In the genomic region with DNA sequence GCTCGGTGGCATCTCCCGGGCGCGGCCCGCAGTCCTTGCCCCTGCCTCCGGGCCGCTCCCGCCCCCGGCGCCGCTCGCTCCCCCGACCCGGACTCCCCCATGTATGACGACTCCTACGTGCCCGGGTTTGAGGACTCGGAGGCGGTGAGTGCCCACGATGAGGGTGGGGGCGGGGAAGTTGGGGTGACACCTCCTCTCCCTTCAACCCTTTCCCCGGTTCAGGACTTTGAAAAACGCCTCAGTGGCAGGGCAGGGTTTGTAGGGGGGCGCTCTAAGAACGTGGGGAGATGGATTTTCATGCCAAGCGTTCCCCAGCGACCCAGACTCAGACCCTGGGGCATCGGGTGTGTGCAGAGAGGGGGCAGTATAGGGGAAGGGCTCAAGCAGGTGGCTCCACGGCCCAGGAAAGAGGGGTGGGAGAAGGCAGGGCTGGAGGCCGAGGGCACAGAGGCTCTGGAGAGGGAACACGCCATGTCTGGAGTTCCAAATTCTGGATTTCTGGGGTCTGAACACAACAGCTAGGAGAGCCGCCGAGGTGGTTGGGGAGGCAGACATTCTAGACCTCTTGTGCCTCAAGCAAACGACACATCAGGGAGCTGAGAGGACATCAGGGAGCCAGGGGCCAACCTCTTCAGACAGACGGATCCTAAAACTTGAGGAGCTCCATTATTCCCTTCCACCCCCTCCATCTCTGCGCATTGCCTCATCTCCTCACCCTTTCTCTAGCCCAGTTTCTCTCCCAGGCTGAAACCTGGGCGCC, we compare ENCODE assay signal across 8 cellular contexts. TPM values are rescaled to one million over a fixed set of nuclear protein-coding genes. Genes with fewer than 3 reads are reported as not detected.
DNase-seq lines count a peak whose midpoint lies in the region; ATAC-seq, FAIRE-seq and TF ChIP-seq lines count a peak whose summit lies in the region.

No MANE protein-coding gene starts in this region.

- H4K20me1 ChIP-seq in K562 (replicated peaks; ENCODE audit: control insufficient read depth, insufficient read depth, low read length): peaks cover 9% of the 10 kb centered on the region; the same call in 1 of the 2 replicates

- FAIRE-seq in K562 (lab: Jason Lieb, UNC): no peak

- H3K27me3 ChIP-seq in K562 (ENCODE audit: control insufficient read depth in 2 of 2, insufficient read depth in 2 of 2, low read length in 2 of 2) (peaks cover 18 to 49% of the 10 kb centered on the region in 2 experiments; a peak in 4 of 5 replicates), mononuclear cell (ENCODE audit: insufficient read depth, low read length) (peaks cover 27% of the 10 kb centered on the region), tibial nerve (no peaks in the 10 kb centered on the region)

- H2AFZ ChIP-seq in K562 (ENCODE audit: low read depth, low read length): no peak overlapping the region

- ATAC-seq in K562 (no peak), GM21360 (IDR thresholded peaks at IDR 0.05; ENCODE audit: unreplicated experiment) (no peak), GM19463 (IDR thresholded peaks at IDR 0.05; ENCODE audit: unreplicated experiment) (no peak)

- no peak for TF ChIP-seq EP300 in K562 (IDR thresholded peaks at IDR 0.05; ENCODE audit: low read length)
- no peak for TF ChIP-seq EP300 in tibial nerve (IDR thresholded peaks at IDR 0.05)

- H3K9me1 ChIP-seq in K562 (ENCODE audit: control insufficient read depth, insufficient read depth, low read length): no peaks in the 10 kb centered on the region

- H3K4me3 ChIP-seq in K562 (peak overlapping the region; percentile 52), mononuclear cell (ENCODE audit: low read length) (peak overlapping the region; percentile 38), tibial nerve (peak overlapping the region; percentile 62 to 83 (median 72))

- CTCF ChIA-PET in K562 (lab: Yijun Ruan, JAX; ENCODE audit: low intra/inter-chr PET ratio): no interaction called here

- POLR2A ChIA-PET in K562 (lab: Yijun Ruan, JAX): interaction anchor here (0.7 to 1.5 kb wide), 9 partner anchors 8 to 1082 kb away, joined by 3 to 9 read pairs (median 4); partner anchors contain the start of gene DDX23

- BruUV-seq in K562 (replicated peaks; lab: Mats Ljungman, UMichigan): no TSS peak

- no peaks in the 10 kb centered on the region for H3K36me3 ChIP-seq in K562 (ENCODE audit: control insufficient read depth, insufficient read depth, low read length)
- H3K36me3 ChIP-seq in tibial nerve: peaks cover 0 to 4% (median 0%) of the 10 kb centered on the region in 3 donors

- H3K9me3 ChIP-seq in K562 (replicated peaks; ENCODE audit: control insufficient read depth, insufficient read depth, low read depth, low read length) (no peaks in the 10 kb centered on the region), mononuclear cell (ENCODE audit: low read depth, low read length) (no peaks in the 10 kb centered on the region), tibial nerve (no peaks in the 10 kb centered on the region)

- WGBS in K562 (ENCODE audit: insufficient coverage, low coverage, missing lambda C conversion rate): 15% methylated on average over 21 of the region's 37 CpGs
- 21 to 31% methylated on average over 21 to 29 of the region's 37 CpGs for WGBS in tibial nerve, 2 donors

- peaks cover 0 to 35% of the 10 kb centered on the region in 2 experiments; a peak in 3 of 5 replicates for H3K4me1 ChIP-seq in K562 (replicated peaks in 1 of 2; ENCODE audit: control insufficient read depth in 2 of 2, insufficient read depth in 2 of 2, low read length in 2 of 2)
- peaks cover 29% of the 10 kb centered on the region for H3K4me1 ChIP-seq in mononuclear cell (ENCODE audit: insufficient read depth, low read length)
- peaks cover 0 to 51% (median 13%) of the 10 kb centered on the region in 4 donors for H3K4me1 ChIP-seq in tibial nerve

- TF ChIP-seq POLR2A in K562 (conservative IDR thresholded peaks at IDR 0.05) (no peak), tibial nerve (IDR thresholded peaks at IDR 0.05) (no peak)

- no peak overlapping the region for H3K4me2 ChIP-seq in K562 (ENCODE audit: insufficient read depth, low read length)

- no peaks in the 10 kb centered on the region for H3K79me2 ChIP-seq in K562 (ENCODE audit: control insufficient read depth, insufficient read depth, low read length)

- peak; percentile 28 for DNase-seq in EL
- peak; percentile 49 for DNase-seq in NCI-H510A (lab: John Stamatoyannopoulos, UW)
- DNase-seq in K562 (ENCODE audit: extremely low read depth in 1 of 4, low spot score in 3 of 4): no peak
- DNase-seq in tibial nerve (ENCODE audit: low spot score in 2 of 2): no peak
- no peak for DNase-seq in AG08396 (ENCODE audit: low spot score)

- no peak for TF ChIP-seq RAD21 in K562 (CRISPR knock-in tag; conservative IDR thresholded peaks at IDR 0.05 in 1 of 2, IDR thresholded peaks at IDR 0.05 in 1 of 2)

- peak overlapping the region in 1 of 2 experiments; percentile 81; a peak in 2 of 4 replicates for H3K9ac ChIP-seq in K562 (ENCODE audit: insufficient read depth in 1 of 2, low read depth in 2 of 2, low read length in 2 of 2)

- TF ChIP-seq CTCF in K562 (IDR thresholded peaks at IDR 0.05 in 2 of 3, conservative IDR thresholded peaks at IDR 0.05 in 1 of 3; ENCODE audit: insufficient read depth in 2 of 3, low read depth in 1 of 3, low read length in 3 of 3) (no peak), tibial nerve (IDR thresholded peaks at IDR 0.05) (peak in 1 of 5 experiments; percentile 30)

- in situ Hi-C loops in K562 (cut with MboI): no loop called here

- H3K27ac ChIP-seq in K562 (ENCODE audit: extremely low read depth, low read depth, low read length): no peak overlapping the region
- peak overlapping the region in 3 of 4 donors; percentile 48 to 78 (median 62) for H3K27ac ChIP-seq in tibial nerve

- intact Hi-C loops in K562 (cut with micrococcal nuclease): no loop called here

RNA-seq across cellular contexts. Expression of gene CACNB3, which starts 0.7 kb away (rescaled TPM):
- 6.1 and 18.4 TPM in 2 replicates for total RNA-seq in K562 (2011; cell fraction: chromatin; rRNA removed; ENCODE audit: low replicate concordance)
- total RNA-seq in K562 (2011; cell fraction: nucleolus; rRNA removed): 7.2 and 7.3 TPM in 2 replicates
- 6.7 and 8.0 TPM in 2 replicates for total RNA-seq in K562 (2011; cell fraction: nucleoplasm; rRNA removed)
- total RNA-seq in K562 (2014; rRNA removed): 1.5 and 1.7 TPM in 2 replicates
- 1.2 and 1.3 TPM in 2 replicates for total RNA-seq in K562 (2014; rRNA removed; fragmentation: Illumina TruSeq; extraction: Trizol)
- 1.9 and 2.0 TPM in 2 replicates for total RNA-seq in K562 (2015; rRNA removed; fragmentation: Illumina TruSeq; extraction: Trizol)
- 1.8 and 3.6 TPM in 2 replicates for total RNA-seq in K562 (2021)
- 1.3 and 1.8 TPM in 2 replicates for polyA plus RNA-seq in K562 (2011; rRNA removed)
- 0.97 and 1.1 TPM in 2 replicates for polyA plus RNA-seq in K562 (2011; cell fraction: cytosol; rRNA removed)
- polyA plus RNA-seq in K562 (2011; cell fraction: nucleus; rRNA removed): 9.9 and 11.4 TPM in 2 replicates
- 3.0 and 3.6 TPM in 2 replicates for polyA plus RNA-seq in K562 (2012)
- polyA plus RNA-seq in K562 (2014; fragmentation: Illumina TruSeq; extraction: Trizol): 1.6 and 1.7 TPM in 2 replicates
- polyA plus RNA-seq in K562 (2014; fragmentation: Nextera tagmentation; extraction: Ambion mirVana): under 1 TPM; 0.24 to 0.48 TPM
- 1.2 and 1.5 TPM in 2 replicates for polyA plus RNA-seq in K562 (2014; rRNA removed)
- polyA minus RNA-seq in K562 (2011; rRNA and poly(A)+ RNA removed): 1.1 and 1.8 TPM in 2 replicates
- polyA minus RNA-seq in K562 (2011; cell fraction: cytosol; rRNA and poly(A)+ RNA removed): 1.7 and 3.7 TPM in 2 replicates
- polyA minus RNA-seq in K562 (2011; cell fraction: nucleus; rRNA and poly(A)+ RNA removed): 3.9 and 4.9 TPM in 2 replicates
- total RNA-seq in mononuclear cell: 0.63 TPM
- total RNA-seq in tibial nerve: 10 to 100 TPM in 3 of 4 donors, 1 to 10 TPM in 1; 9.8 to 31.2 (median 20.7) TPM

RNA-seq across cellular contexts. Expression of gene ADCY6, which starts 30.1 kb away (rescaled TPM):
- 1.8 and 6.4 TPM in 2 replicates for total RNA-seq in K562 (2011; cell fraction: chromatin; rRNA removed; ENCODE audit: low replicate concordance)
- 2.1 and 2.8 TPM in 2 replicates for total RNA-seq in K562 (2011; cell fraction: nucleolus; rRNA removed)
- 1.4 and 1.7 TPM in 2 replicates for total RNA-seq in K562 (2011; cell fraction: nucleoplasm; rRNA removed)
- total RNA-seq in K562 (2014; rRNA removed): 0.33 and 0.41 TPM in 2 replicates
- total RNA-seq in K562 (2014; rRNA removed; fragmentation: Illumina TruSeq; extraction: Trizol): 0.19 and 0.33 TPM in 2 replicates
- 0.34 and 0.54 TPM in 2 replicates for total RNA-seq in K562 (2015; rRNA removed; fragmentation: Illumina TruSeq; extraction: Trizol)
- total RNA-seq in K562 (2021): 0.87 and 1.0 TPM in 2 replicates
- polyA plus RNA-seq in K562 (2011; rRNA removed): 0.65 and 1.7 TPM in 2 replicates
- polyA plus RNA-seq in K562 (2011; cell fraction: cytosol; rRNA removed): 1.1 and 1.4 TPM in 2 replicates
- 4.2 and 8.7 TPM in 2 replicates for polyA plus RNA-seq in K562 (2011; cell fraction: nucleus; rRNA removed)
- 0.56 and 1.8 TPM in 2 replicates for polyA plus RNA-seq in K562 (2012)
- polyA plus RNA-seq in K562 (2014; fragmentation: Illumina TruSeq; extraction: Trizol): 0.59 and 0.89 TPM in 2 replicates
- polyA plus RNA-seq in K562 (2014; fragmentation: Nextera tagmentation; extraction: Ambion mirVana): under 1 TPM; 0.01 to 0.10 TPM
- 0.49 and 0.53 TPM in 2 replicates for polyA plus RNA-seq in K562 (2014; rRNA removed)
- polyA minus RNA-seq in K562 (2011; rRNA and poly(A)+ RNA removed): 1.5 and 2.0 TPM in 2 replicates
- polyA minus RNA-seq in K562 (2011; cell fraction: cytosol; rRNA and poly(A)+ RNA removed): 2.3 and 6.6 TPM in 2 replicates
- 1.2 and 2.9 TPM in 2 replicates for polyA minus RNA-seq in K562 (2011; cell fraction: nucleus; rRNA and poly(A)+ RNA removed)
- total RNA-seq in mononuclear cell: 0.52 TPM
- 10 to 100 TPM; 53.3 to 74.7 (median 57.1) TPM for total RNA-seq in tibial nerve

RNA-seq across cellular contexts. Expression of gene DDX23, which starts 33.0 kb away (rescaled TPM):
- total RNA-seq in K562 (2011; cell fraction: chromatin; rRNA removed; ENCODE audit: low replicate concordance): 275 and 454 TPM in 2 replicates
- 148 and 163 TPM in 2 replicates for total RNA-seq in K562 (2011; cell fraction: nucleolus; rRNA removed)
- 175 and 185 TPM in 2 replicates for total RNA-seq in K562 (2011; cell fraction: nucleoplasm; rRNA removed)
- 104 and 118 TPM in 2 replicates for total RNA-seq in K562 (2014; rRNA removed)
- 100 and 107 TPM in 2 replicates for total RNA-seq in K562 (2014; rRNA removed; fragmentation: Illumina TruSeq; extraction: Trizol)
- 124 and 129 TPM in 2 replicates for total RNA-seq in K562 (2015; rRNA removed; fragmentation: Illumina TruSeq; extraction: Trizol)
- total RNA-seq in K562 (2021): 97.9 and 116 TPM in 2 replicates
- polyA plus RNA-seq in K562 (2011; rRNA removed): 89.3 and 99.5 TPM in 2 replicates
- polyA plus RNA-seq in K562 (2011; cell fraction: cytosol; rRNA removed): 71.2 and 71.3 TPM in 2 replicates
- 216 and 219 TPM in 2 replicates for polyA plus RNA-seq in K562 (2011; cell fraction: nucleus; rRNA removed)
- polyA plus RNA-seq in K562 (2012): 86.0 and 150 TPM in 2 replicates
- 108 and 138 TPM in 2 replicates for polyA plus RNA-seq in K562 (2014; fragmentation: Illumina TruSeq; extraction: Trizol)
- polyA plus RNA-seq in K562 (2014; fragmentation: Nextera tagmentation; extraction: Ambion mirVana): 10 to 100 TPM; 32.4 to 65.9 TPM
- 87.0 and 94.0 TPM in 2 replicates for polyA plus RNA-seq in K562 (2014; rRNA removed)
- 92.0 and 95.2 TPM in 2 replicates for polyA minus RNA-seq in K562 (2011; rRNA and poly(A)+ RNA removed)
- polyA minus RNA-seq in K562 (2011; cell fraction: cytosol; rRNA and poly(A)+ RNA removed): 37.9 and 40.8 TPM in 2 replicates
- 50.4 and 73.4 TPM in 2 replicates for polyA minus RNA-seq in K562 (2011; cell fraction: nucleus; rRNA and poly(A)+ RNA removed)
- 51.9 TPM for total RNA-seq in mononuclear cell
- total RNA-seq in tibial nerve: 10 to 100 TPM; 40.9 to 73.7 (median 49.8) TPM

RNA-seq across cellular contexts. Expression of gene RND1, which starts 46.7 kb away (rescaled TPM):
- total RNA-seq in K562 (2011; cell fraction: chromatin; rRNA removed; ENCODE audit: low replicate concordance): 0.79 and 2.5 TPM in 2 replicates
- total RNA-seq in K562 (2011; cell fraction: nucleolus; rRNA removed): 1.6 and 2.5 TPM in 2 replicates
- 1.1 and 2.4 TPM in 2 replicates for total RNA-seq in K562 (2011; cell fraction: nucleoplasm; rRNA removed)
- total RNA-seq in K562 (2014; rRNA removed) (0.33 and 0.73 TPM in 2 replicates), K562 (2014; rRNA removed; fragmentation: Illumina TruSeq; extraction: Trizol) (0.06 and 0.22 TPM in 2 replicates), K562 (2015; rRNA removed; fragmentation: Illumina TruSeq; extraction: Trizol) (0.18 and 0.23 TPM in 2 replicates), K562 (2021) (0.36 and 0.78 TPM in 2 replicates), mononuclear cell (6.2 TPM), tibial nerve (1 to 10 TPM in 1 of 4 donors, not detected in 3; 1.8 TPM)
- polyA plus RNA-seq in K562 (2011; rRNA removed) (0.56 and 0.58 TPM in 2 replicates), K562 (2014; fragmentation: Illumina TruSeq; extraction: Trizol) (0.48 and 0.58 TPM in 2 replicates), K562 (2014; fragmentation: Nextera tagmentation; extraction: Ambion mirVana) (not detected), K562 (2014; rRNA removed) (0.60 TPM in 1 of 2 replicates, not detected in the other)
- 0.37 and 0.46 TPM in 2 replicates for polyA plus RNA-seq in K562 (2011; cell fraction: cytosol; rRNA removed)
- polyA plus RNA-seq in K562 (2011; cell fraction: nucleus; rRNA removed): 0.79 and 1.0 TPM in 2 replicates
- 0.49 and 0.80 TPM in 2 replicates for polyA plus RNA-seq in K562 (2012)
- polyA minus RNA-seq in K562 (2011; rRNA and poly(A)+ RNA removed): 0.63 and 0.77 TPM in 2 replicates
- polyA minus RNA-seq in K562 (2011; cell fraction: cytosol; rRNA and poly(A)+ RNA removed): 1.7 TPM in 1 of 2 replicates, not detected in the other
- polyA minus RNA-seq in K562 (2011; cell fraction: nucleus; rRNA and poly(A)+ RNA removed): 0.67 and 1.6 TPM in 2 replicates

Comparison
In these comparisons a context has a peak if more than half of its experiments do, and no peak if none do; other contexts are left out.
1. DNase-seq: peak in EL (single experiment) and NCI-H510A (single experiment); none in K562 (0 of 4), tibial nerve (0 of 2) and AG08396 (single experiment).
2. RNA of gene ADCY6, which starts 30.1 kb away (total RNA-seq): 53.3 to 74.7 TPM in tibial nerve; 0.19 to 6.4 TPM in K562 and 0.52 TPM in mononuclear cell (single experiment); every median in the first group is over 4 times any median in the second.
3. Peak in every context shown above with its lines, with median percentiles within 50 percentile points of each other: H3K4me3 ChIP-seq.